ENCODE assay signal across 12 cellular contexts in genomic region chr1:183310753-183311465, GRCh38.
DNase-seq lines count a peak whose midpoint lies in the region; ATAC-seq and TF ChIP-seq lines count a peak whose summit lies in the region.
"Had no signal": no experiment of that assay in that cellular context is flagged by ENCODE, and none has a peak within 500 bp of the region (broad histone marks: within the 10 kb centered on the region; RNA-seq: fewer than 3 reads in every experiment).

No MANE protein-coding gene starts in this region.

- no peak overlapping the region for H3K4me3 Mint-ChIP-seq in activated CD8-positive, alpha-beta T cell treated with anti-CD3 and anti-CD28 coated beads for 36 hours
- no peak overlapping the region for H3K4me3 Mint-ChIP-seq in activated CD8-positive, alpha-beta T cell treated with anti-CD3 and anti-CD28 coated beads, Interleukin-2, amount 10 ng/mL, durations not matched to agents 7 days and 5 days
- no peak overlapping the region for H3K4me3 Mint-ChIP-seq in mesothelial cell of epicardium

- no peaks in the 10 kb centered on the region for H3K9me3 ChIP-seq in stomach smooth muscle (ENCODE audit: control insufficient read depth in 2 of 2, low read length in 2 of 2)
- no peaks in the 10 kb centered on the region for H3K9me3 ChIP-seq in testis
- H3K9me3 ChIP-seq: gastrocnemius medialis had no signal

- H3K4me3 ChIP-seq in stomach smooth muscle (ENCODE audit: low read length in 2 of 2): no peak overlapping the region
- no peak overlapping the region for H3K4me3 ChIP-seq in testis
- H3K4me3 ChIP-seq: gastrocnemius medialis had no signal

- H3K27ac Mint-ChIP-seq in activated CD8-positive, alpha-beta T cell treated with anti-CD3 and anti-CD28 coated beads for 36 hours: peak overlapping the region; percentile 65
- H3K27ac Mint-ChIP-seq in activated CD8-positive, alpha-beta T cell treated with anti-CD3 and anti-CD28 coated beads, Interleukin-2, amount 10 ng/mL, durations not matched to agents 7 days and 5 days: no peak overlapping the region
- H3K27ac Mint-ChIP-seq in mesothelial cell of epicardium: peak overlapping the region; percentile 94

- peak; percentile 50 for DNase-seq in activated CD8-positive, alpha-beta T cell treated with anti-CD3 and anti-CD28 coated beads for 36 hours
- DNase-seq in activated CD8-positive, alpha-beta T cell treated with anti-CD3 and anti-CD28 coated beads, Interleukin-2, amount 10 ng/mL, durations not matched to agents 7 days and 5 days: no peak
- DNase-seq in astrocyte of the hippocampus (ENCODE audit: low read depth, low spot score) (peak; percentile 48), mesothelial cell of epicardium (ENCODE audit: low spot score in 2 of 2, unreplicated experiment in 2 of 2) (no peak), testis (no peak), GM10248 (ENCODE audit: extremely low spot score) (no peak)
- DNase-seq: gastrocnemius medialis, GDM1, NCI-H2081 had no signal

- no peaks in the 10 kb centered on the region for H3K36me3 ChIP-seq in stomach smooth muscle (ENCODE audit: control insufficient read depth in 2 of 2, insufficient read depth in 2 of 2, low read length in 2 of 2)
- no peaks in the 10 kb centered on the region for H3K36me3 ChIP-seq in testis (ENCODE audit: low read depth, missing control alignments)
- H3K36me3 ChIP-seq: gastrocnemius medialis had no signal

- H3K27me3 Mint-ChIP-seq in activated CD8-positive, alpha-beta T cell treated with anti-CD3 and anti-CD28 coated beads for 36 hours: peaks cover 3% of the 10 kb centered on the region
- peaks cover 4% of the 10 kb centered on the region for H3K27me3 Mint-ChIP-seq in activated CD8-positive, alpha-beta T cell treated with anti-CD3 and anti-CD28 coated beads, Interleukin-2, amount 10 ng/mL, durations not matched to agents 7 days and 5 days (ENCODE audit: low read depth)
- H3K27me3 Mint-ChIP-seq in mesothelial cell of epicardium (ENCODE audit: low read depth): no peaks in the 10 kb centered on the region

- no peaks in the 10 kb centered on the region for H3K9me3 Mint-ChIP-seq in activated CD8-positive, alpha-beta T cell treated with anti-CD3 and anti-CD28 coated beads for 36 hours
- no peaks in the 10 kb centered on the region for H3K9me3 Mint-ChIP-seq in activated CD8-positive, alpha-beta T cell treated with anti-CD3 and anti-CD28 coated beads, Interleukin-2, amount 10 ng/mL, durations not matched to agents 7 days and 5 days (ENCODE audit: insufficient read depth)
- peaks cover 5% of the 10 kb centered on the region for H3K9me3 Mint-ChIP-seq in mesothelial cell of epicardium

- CTCF ChIA-PET in activated CD8-positive, alpha-beta T cell treated with anti-CD3 and anti-CD28 coated beads for 36 hours (lab: Charles Lee): no interaction called here
- CTCF ChIA-PET in activated CD8-positive, alpha-beta T cell treated with anti-CD3 and anti-CD28 coated beads, Interleukin-2, amount 10 ng/mL, durations not matched to agents 7 days and 5 days (lab: Charles Lee): no interaction called here
- CTCF ChIA-PET in GM10248 (lab: Yijun Ruan, JAX): interaction anchor here (0.7 to 1.8 kb wide), 4 partner anchors 8 to 30 kb away, joined by 3 to 4 read pairs (median 3); no protein-coding TSS in a partner anchor

- no peaks in the 10 kb centered on the region for H3K36me3 Mint-ChIP-seq in activated CD8-positive, alpha-beta T cell treated with anti-CD3 and anti-CD28 coated beads for 36 hours (ENCODE audit: low read depth)
- no peaks in the 10 kb centered on the region for H3K36me3 Mint-ChIP-seq in activated CD8-positive, alpha-beta T cell treated with anti-CD3 and anti-CD28 coated beads, Interleukin-2, amount 10 ng/mL, durations not matched to agents 7 days and 5 days (ENCODE audit: low read depth)
- H3K36me3 Mint-ChIP-seq in mesothelial cell of epicardium: no peaks in the 10 kb centered on the region

- WGBS in testis, 2 donors: 64 to 72% methylated on average over 5 of the region's 5 CpGs

- H3K27me3 ChIP-seq in stomach smooth muscle (ENCODE audit: control insufficient read depth in 1 of 2, insufficient read depth in 2 of 2, low read length in 2 of 2) (no peaks in the 10 kb centered on the region), testis (no peaks in the 10 kb centered on the region)
- H3K27me3 ChIP-seq: gastrocnemius medialis had no signal

- no peak for TF ChIP-seq CTCF in activated CD8-positive, alpha-beta T cell treated with anti-CD3 and anti-CD28 coated beads for 36 hours (IDR thresholded peaks at IDR 0.05)
- TF ChIP-seq CTCF in mesothelial cell of epicardium (IDR thresholded peaks at IDR 0.05; ENCODE audit: unreplicated experiment) (no peak), testis (IDR thresholded peaks at IDR 0.05) (no peak), GM10248 (IDR thresholded peaks at IDR 0.05; ENCODE audit: control extremely low read depth, extremely low read depth, low read depth, missing control alignments) (no peak)

- H3K4me1 Mint-ChIP-seq in activated CD8-positive, alpha-beta T cell treated with anti-CD3 and anti-CD28 coated beads for 36 hours (ENCODE audit: low read depth): peaks cover 7% of the 10 kb centered on the region
- H3K4me1 Mint-ChIP-seq in activated CD8-positive, alpha-beta T cell treated with anti-CD3 and anti-CD28 coated beads, Interleukin-2, amount 10 ng/mL, durations not matched to agents 7 days and 5 days (ENCODE audit: low read depth): no peaks in the 10 kb centered on the region
- peaks cover 38% of the 10 kb centered on the region for H3K4me1 Mint-ChIP-seq in mesothelial cell of epicardium

- POLR2A ChIA-PET in activated CD8-positive, alpha-beta T cell treated with anti-CD3 and anti-CD28 coated beads for 36 hours (lab: Charles Lee): no interaction called here
- POLR2A ChIA-PET in activated CD8-positive, alpha-beta T cell treated with anti-CD3 and anti-CD28 coated beads, Interleukin-2, amount 10 ng/mL, durations not matched to agents 7 days and 5 days (lab: Charles Lee): no interaction called here
- POLR2A ChIA-PET in GM10248 (lab: Yijun Ruan, JAX): no interaction called here

- H3K9ac ChIP-seq in stomach smooth muscle (ENCODE audit: low read length in 2 of 2): no peak overlapping the region

- H3K4me1 ChIP-seq in stomach smooth muscle (ENCODE audit: control insufficient read depth, insufficient read depth, low read length) (peaks cover 22% of the 10 kb centered on the region), testis (peaks cover 9% of the 10 kb centered on the region)

- intact Hi-C loops in activated CD8-positive, alpha-beta T cell treated with anti-CD3 and anti-CD28 coated beads for 36 hours (cut with micrococcal nuclease): no loop called here
- intact Hi-C loops in testis (cut with DNase I; ENCODE audit: low total_unique reads): no loop called here

- ATAC-seq in activated CD8-positive, alpha-beta T cell treated with anti-CD3 and anti-CD28 coated beads for 36 hours: peak; percentile 55
- ATAC-seq in activated CD8-positive, alpha-beta T cell treated with anti-CD3 and anti-CD28 coated beads, Interleukin-2, amount 10 ng/mL, durations not matched to agents 7 days and 5 days: no peak
- no peak for ATAC-seq in HG03469 (IDR thresholded peaks at IDR 0.05; ENCODE audit: unreplicated experiment)
- ATAC-seq: gastrocnemius medialis had no signal

- TF ChIP-seq POLR2A in testis (IDR thresholded peaks at IDR 0.05): no peak

- H3K27ac ChIP-seq in stomach smooth muscle (ENCODE audit: low read length) (peak overlapping the region; percentile 56), testis (no peak overlapping the region)
- H3K27ac ChIP-seq: gastrocnemius medialis, RWPE1 had no signal

Comparison
In these comparisons a context has a peak if more than half of its experiments do, and no peak if none do; other contexts are left out.
1. DNase-seq: peak in activated CD8-positive, alpha-beta T cell treated with anti-CD3 and anti-CD28 coated beads for 36 hours (single experiment) and astrocyte of the hippocampus (single experiment); none in activated CD8-positive, alpha-beta T cell treated with anti-CD3 and anti-CD28 coated beads, Interleukin-2, amount 10 ng/mL, durations not matched to agents 7 days and 5 days (single experiment), mesothelial cell of epicardium (0 of 2), testis (single experiment) and GM10248 (single experiment).